In genomic region chr2:232522014-232522854, GRCh38 we compare ENCODE assay signal across 9 cellular contexts. TPM values are rescaled to one million over a fixed set of nuclear protein-coding genes. Genes with fewer than 3 reads are reported as not detected.
DNase-seq lines count a peak whose midpoint lies in the region; ATAC-seq, FAIRE-seq and TF ChIP-seq lines count a peak whose summit lies in the region.
"Had no signal": no experiment of that assay in that cellular context is flagged by ENCODE, and none has a peak within 500 bp of the region (broad histone marks: within the 10 kb centered on the region; RNA-seq: fewer than 3 reads in every experiment).

No MANE protein-coding gene starts in this region.

- in situ Hi-C loops in GM13977 (cut with MboI; ENCODE audit: low pct_unique_long_range_greater_than_20kb, low sequenced_read_pairs, unreplicated experiment), result no loop called here

- H3K4me3 Mint-ChIP-seq in astrocyte (ENCODE audit: unreplicated experiment) (no peak overlapping the region), immature natural killer cell (peak overlapping the region in 1 of 5 donors; percentile 53)

- no peak for ATAC-seq in HG03432 (IDR thresholded peaks at IDR 0.05; ENCODE audit: unreplicated experiment)

- peak overlapping the region; percentile 55 for H3K4me2 ChIP-seq in astrocyte (ENCODE audit: low read length)

- H3K36me3 ChIP-seq in astrocyte (ENCODE audit: insufficient read depth, low read length), result no peaks in the 10 kb centered on the region

- no peaks in the 10 kb centered on the region for H3K79me2 ChIP-seq in astrocyte (ENCODE audit: insufficient read depth, low read length)

- H3K4me1 Mint-ChIP-seq in astrocyte (ENCODE audit: low read depth, unreplicated experiment), result peaks cover 2% of the 10 kb centered on the region
- peaks cover 0 to 8% of the 10 kb centered on the region in 2 donors for H3K4me1 Mint-ChIP-seq in immature natural killer cell

- H3K4me3 ChIP-seq in astrocyte (ENCODE audit: insufficient read depth, low read depth, low read length), result no peak overlapping the region

- H3K9ac ChIP-seq in astrocyte (ENCODE audit: low read length), result no peak overlapping the region

- H3K27ac Mint-ChIP-seq in astrocyte (ENCODE audit: unreplicated experiment) (no peak overlapping the region), immature natural killer cell (no peak overlapping the region)

- peaks cover 46% of the 10 kb centered on the region for H3K27me3 ChIP-seq in astrocyte (ENCODE audit: insufficient read depth, low read length)

- H3K36me3 Mint-ChIP-seq in astrocyte (ENCODE audit: low read depth, unreplicated experiment) (no peaks in the 10 kb centered on the region), immature natural killer cell (peaks cover 0 to 3% (median 0%) of the 10 kb centered on the region in 3 donors)

- H3K4me1 ChIP-seq in astrocyte (ENCODE audit: insufficient read depth, low read length), result no peaks in the 10 kb centered on the region

- FAIRE-seq in astrocyte (lab: Jason Lieb, UNC), result no peak
- FAIRE-seq: islet of Langerhans had no signal

- peaks cover 44% of the 10 kb centered on the region for H3K27me3 Mint-ChIP-seq in astrocyte (ENCODE audit: low read depth, unreplicated experiment)
- peaks cover 7 to 18% (median 8%) of the 10 kb centered on the region in 3 donors for H3K27me3 Mint-ChIP-seq in immature natural killer cell (ENCODE audit: low read depth in 3 of 3)

- no peaks in the 10 kb centered on the region for H3K9me3 ChIP-seq in astrocyte (ENCODE audit: insufficient read depth, low read depth, low read length)

- no peak overlapping the region for H3K27ac ChIP-seq in astrocyte (ENCODE audit: low read depth, low read length)

- H2AFZ ChIP-seq in astrocyte (ENCODE audit: low read depth, low read length), result no peak overlapping the region

- H4K20me1 ChIP-seq in astrocyte (ENCODE audit: insufficient read depth, low read length), result peaks cover 5% of the 10 kb centered on the region

- TF ChIP-seq CTCF in GM13977 (IDR thresholded peaks at IDR 0.05; ENCODE audit: extremely low read depth, insufficient read depth, missing control alignments) (peak; percentile 82), astrocyte (IDR thresholded peaks at IDR 0.05; ENCODE audit: insufficient read depth, low read depth, low read length) (peak; percentile 13)

- peaks cover 2% of the 10 kb centered on the region for H3K9me3 Mint-ChIP-seq in astrocyte (ENCODE audit: unreplicated experiment)
- H3K9me3 Mint-ChIP-seq in immature natural killer cell, result no peaks in the 10 kb centered on the region

- DNase-seq in 8988T, result peak; percentile 95
- DNase-seq in GM13977 (ENCODE audit: low spot score), result peak; percentile 94
- peak; percentile 27 to 61 (median 49) for DNase-seq in T-helper 1 cell
- no peak for DNase-seq in astrocyte (ENCODE audit: low read depth)
- peak; percentile 52 to 58 (median 56) for DNase-seq in immature natural killer cell
- peak; percentile 46 for DNase-seq in stimulated activated CD4-positive, alpha-beta T cell treated with anti-CD3 and anti-CD28 coated beads, Interleukin-2, amount 100 ng/mL, for 4 hours (ENCODE audit: low read depth)
- DNase-seq in NK-92 (lab: John Stamatoyannopoulos, UW; ENCODE audit: unreplicated experiment), result no peak

RNA-seq across cellular contexts. Expression of gene PRSS56, which starts 2.0 kb away (rescaled TPM):
- total RNA-seq in astrocyte, result not detected in 2 replicates
- polyA plus RNA-seq in immature natural killer cell, result not detected

RNA-seq across cellular contexts. Expression of gene CHRND, which starts 3.7 kb away (rescaled TPM):
- total RNA-seq in astrocyte, result not detected in 2 replicates
- polyA plus RNA-seq in immature natural killer cell, result not detected

RNA-seq across cellular contexts. Expression of gene CHRNG, which starts 17.3 kb away (rescaled TPM):
- total RNA-seq in astrocyte, result not detected in 2 replicates
- not detected for polyA plus RNA-seq in immature natural killer cell

RNA-seq across cellular contexts. Expression of gene TIGD1, which starts 28.1 kb away (rescaled TPM):
- 6.5 and 6.7 TPM in 2 replicates for total RNA-seq in astrocyte
- polyA plus RNA-seq in immature natural killer cell, result 1 to 10 TPM; 1.3 to 6.2 (median 2.7) TPM

RNA-seq across cellular contexts. Expression of gene EIF4E2, which starts 28.3 kb away (rescaled TPM):
- total RNA-seq in astrocyte, result 112 and 113 TPM in 2 replicates
- 10 to 100 TPM; 60.5 to 82.0 (median 80.3) TPM for polyA plus RNA-seq in immature natural killer cell

Comparison
In these comparisons a context has a peak if more than half of its experiments do, and no peak if none do; other contexts are left out.
1. DNase-seq: peak in 8988T (single experiment), GM13977 (single experiment), T-helper 1 cell (5 of 5), immature natural killer cell (3 of 3) and stimulated activated CD4-positive, alpha-beta T cell treated with anti-CD3 and anti-CD28 coated beads, Interleukin-2, amount 100 ng/mL, for 4 hours (single experiment); none in astrocyte (single experiment) and NK-92 (single experiment).